1 cellular context compared by ENCODE assay signal in the genomic region with DNA sequence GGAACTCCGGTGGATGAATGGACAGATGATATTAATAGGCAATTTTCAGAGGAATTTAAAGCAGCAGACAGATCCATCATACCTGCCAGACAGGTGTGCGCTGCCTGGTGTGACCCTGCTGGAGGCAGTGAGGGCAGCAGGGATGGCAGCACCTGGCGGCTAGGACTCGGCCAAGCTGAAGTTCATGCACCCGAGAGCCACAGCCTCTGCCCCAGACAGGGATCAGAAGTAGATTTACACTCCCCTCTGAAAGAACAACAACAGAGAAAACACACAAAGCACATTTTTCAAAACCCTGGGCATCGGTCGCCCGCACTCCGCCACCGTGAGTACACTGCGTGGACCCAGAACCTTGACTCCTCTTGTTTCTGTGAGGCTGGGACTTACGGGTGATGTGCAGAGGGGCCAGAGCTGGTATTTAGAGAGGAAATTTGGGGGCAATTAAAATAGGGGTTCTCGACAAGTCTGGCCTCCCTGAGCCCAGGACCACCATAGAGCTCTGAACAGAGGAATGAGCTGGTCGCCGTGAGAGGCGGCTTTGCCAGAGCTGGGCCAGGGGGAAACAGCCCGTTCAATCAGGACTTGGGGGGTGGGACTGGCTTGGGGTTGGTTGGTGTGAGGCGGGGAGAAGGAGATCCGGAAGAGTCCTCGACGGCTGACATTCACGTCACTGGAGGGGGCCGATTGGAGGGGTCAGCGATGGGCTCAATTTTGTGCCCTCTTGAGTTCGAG.
TF ChIP-seq lines count a peak whose summit lies in the region.

No MANE protein-coding gene starts in this region.

TF ChIP-seq in WTC11, 78 proteins besides CTCF, POLR2A, EP300 and RAD21 (continued from another document):
- no peak for TF ChIP-seq ZNF263 (CRISPR knock-in tag; IDR thresholded peaks at IDR 0.05; ENCODE audit: low read depth)
- TF ChIP-seq SMAD3 (CRISPR knock-in tag; IDR thresholded peaks at IDR 0.05; ENCODE audit: borderline replicate concordance) = no peak
- TF ChIP-seq IRF2 (CRISPR knock-in tag; IDR thresholded peaks at IDR 0.05; ENCODE audit: borderline replicate concordance, low read depth) = no peak
- no peak for TF ChIP-seq ZNF121 (CRISPR knock-in tag; IDR thresholded peaks at IDR 0.05)
- no peak for TF ChIP-seq TEAD1 (CRISPR knock-in tag; IDR thresholded peaks at IDR 0.05)
- TF ChIP-seq, protein P1, sequence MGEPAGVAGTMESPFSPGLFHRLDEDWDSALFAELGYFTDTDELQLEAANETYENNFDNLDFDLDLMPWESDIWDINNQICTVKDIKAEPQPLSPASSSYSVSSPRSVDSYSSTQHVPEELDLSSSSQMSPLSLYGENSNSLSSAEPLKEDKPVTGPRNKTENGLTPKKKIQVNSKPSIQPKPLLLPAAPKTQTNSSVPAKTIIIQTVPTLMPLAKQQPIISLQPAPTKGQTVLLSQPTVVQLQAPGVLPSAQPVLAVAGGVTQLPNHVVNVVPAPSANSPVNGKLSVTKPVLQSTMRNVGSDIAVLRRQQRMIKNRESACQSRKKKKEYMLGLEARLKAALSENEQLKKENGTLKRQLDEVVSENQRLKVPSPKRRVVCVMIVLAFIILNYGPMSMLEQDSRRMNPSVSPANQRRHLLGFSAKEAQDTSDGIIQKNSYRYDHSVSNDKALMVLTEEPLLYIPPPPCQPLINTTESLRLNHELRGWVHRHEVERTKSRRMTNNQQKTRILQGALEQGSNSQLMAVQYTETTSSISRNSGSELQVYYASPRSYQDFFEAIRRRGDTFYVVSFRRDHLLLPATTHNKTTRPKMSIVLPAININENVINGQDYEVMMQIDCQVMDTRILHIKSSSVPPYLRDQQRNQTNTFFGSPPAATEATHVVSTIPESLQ (CRISPR knock-in tag; IDR thresholded peaks at IDR 0.05) = no peak
- TF ChIP-seq, protein P2, sequence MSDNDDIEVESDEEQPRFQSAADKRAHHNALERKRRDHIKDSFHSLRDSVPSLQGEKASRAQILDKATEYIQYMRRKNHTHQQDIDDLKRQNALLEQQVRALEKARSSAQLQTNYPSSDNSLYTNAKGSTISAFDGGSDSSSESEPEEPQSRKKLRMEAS (CRISPR knock-in tag; IDR thresholded peaks at IDR 0.05) = no peak
- TF ChIP-seq TCF7 (CRISPR knock-in tag; IDR thresholded peaks at IDR 0.05; ENCODE audit: low read depth) = no peak
- no peak for TF ChIP-seq ZBTB21 (CRISPR knock-in tag; IDR thresholded peaks at IDR 0.05; ENCODE audit: borderline replicate concordance)
